14 cellular contexts compared by ENCODE assay signal in the genomic region with DNA sequence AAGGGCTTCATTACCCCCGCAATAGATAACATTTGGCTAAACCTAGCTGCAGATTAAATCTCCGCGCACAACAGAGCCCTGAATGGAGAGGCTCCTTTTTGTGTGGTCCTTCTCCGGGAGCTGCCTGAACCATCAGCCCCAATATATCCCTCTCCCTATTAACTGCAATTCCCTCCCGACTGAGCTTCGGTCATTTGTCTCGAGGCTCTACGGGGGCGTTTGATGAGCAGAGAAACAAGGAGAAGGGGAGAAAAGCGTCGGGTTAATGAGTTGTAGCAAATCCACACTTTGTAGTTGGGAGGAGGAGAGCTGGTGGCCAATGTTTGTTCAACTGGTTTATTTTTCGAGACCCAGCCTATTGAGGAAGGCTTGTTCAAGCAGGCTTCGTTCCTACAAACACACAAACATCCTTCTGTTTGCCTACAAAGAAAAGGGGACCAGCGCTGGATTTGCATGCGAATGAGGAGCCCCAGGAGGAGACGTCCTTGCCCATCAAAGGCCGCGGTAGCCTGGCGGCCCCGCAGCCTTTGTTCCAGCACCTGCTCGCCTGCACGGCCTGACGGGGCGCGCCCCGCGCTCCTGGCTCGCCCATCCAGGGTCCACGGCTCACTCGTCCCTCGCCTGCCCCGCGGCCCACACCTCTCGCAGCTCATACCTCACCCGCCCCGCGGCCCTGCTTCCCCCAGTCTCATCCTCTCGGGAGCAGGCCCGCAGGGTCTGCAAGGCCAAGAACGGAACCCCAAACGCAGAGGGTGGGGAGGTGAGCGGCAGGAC. TPM values are rescaled to one million over a fixed set of nuclear protein-coding genes. Genes with fewer than 3 reads are reported as not detected.
DNase-seq lines count a peak whose midpoint lies in the region; ATAC-seq and TF ChIP-seq lines count a peak whose summit lies in the region.
"Had no signal": no experiment of that assay in that cellular context is flagged by ENCODE, and none has a peak within 500 bp of the region (broad histone marks: within the 10 kb centered on the region; RNA-seq: fewer than 3 reads in every experiment).

No MANE protein-coding gene starts in this region.

- H3K4me3 ChIP-seq in endodermal cell (ENCODE audit: low read length) (no peak overlapping the region), neuronal stem cell (ENCODE audit: low read length in 2 of 2) (no peak overlapping the region)
- H3K4me3 ChIP-seq: hepatocyte, skin epidermis, tibial artery had no signal

- no peak overlapping the region for H4K8ac ChIP-seq in neuronal stem cell (ENCODE audit: low read depth, low read length)

- H2BK120ac ChIP-seq in neuronal stem cell (ENCODE audit: low read depth, low read length) = no peak overlapping the region

- no peak for TF ChIP-seq CTCF in endodermal cell (conservative IDR thresholded peaks at IDR 0.05)

- H2BK5ac ChIP-seq in neuronal stem cell (ENCODE audit: low read length) = peak overlapping the region; percentile 48

- peaks cover 90% of the 10 kb centered on the region for H3K27me3 Mint-ChIP-seq in endodermal cell (ENCODE audit: insufficient read depth)

- H3K4me3 Mint-ChIP-seq in endodermal cell = peak overlapping the region; percentile 27

- peak overlapping the region; percentile 64 for H2AFZ ChIP-seq in neuronal stem cell (ENCODE audit: low read length)
- H2AFZ ChIP-seq: hepatocyte had no signal

- H3K9me3 ChIP-seq in endodermal cell (ENCODE audit: control insufficient read depth, low read length) = no peaks in the 10 kb centered on the region
- peaks cover 4 to 6% of the 10 kb centered on the region in 2 donors for H3K9me3 ChIP-seq in neuronal stem cell (replicated peaks in 1 of 2; ENCODE audit: control insufficient read depth in 2 of 2, insufficient read depth in 1 of 2, low read depth in 1 of 2, low read length in 2 of 2)
- H3K9me3 ChIP-seq: tibial artery had no signal

- no peaks in the 10 kb centered on the region for H3K36me3 Mint-ChIP-seq in endodermal cell (ENCODE audit: low read depth)

- H3K27ac ChIP-seq in endodermal cell (ENCODE audit: low read depth, low read length) = no peak overlapping the region
- no peak overlapping the region for H3K27ac ChIP-seq in neuronal stem cell (replicated peaks; ENCODE audit: low read length)
- H3K27ac ChIP-seq: 22Rv1, hepatocyte, skin epidermis, tibial artery had no signal

- H2AK5ac ChIP-seq in neuronal stem cell (ENCODE audit: low read depth, low read length) = no peak overlapping the region

- H3K18ac ChIP-seq in neuronal stem cell (ENCODE audit: low read length) = peak overlapping the region; percentile 24

- no peaks in the 10 kb centered on the region for H3K79me1 ChIP-seq in neuronal stem cell (ENCODE audit: low read depth, low read length)

- H3K9me3 Mint-ChIP-seq in endodermal cell = no peaks in the 10 kb centered on the region

- ATAC-seq in GM19324 (IDR thresholded peaks at IDR 0.05; ENCODE audit: low FRiP score, unreplicated experiment) = no peak
- no peak for ATAC-seq in HG03097 (IDR thresholded peaks at IDR 0.05; ENCODE audit: low FRiP score, unreplicated experiment)

- peaks cover 90% of the 10 kb centered on the region for H3K27me3 ChIP-seq in endodermal cell (ENCODE audit: control insufficient read depth, insufficient read depth, low read length, poor library complexity, severe bottlenecking)
- H3K27me3 ChIP-seq in neuronal stem cell (ENCODE audit: control insufficient read depth in 3 of 3, insufficient read depth in 3 of 3, low read depth in 1 of 3, low read length in 3 of 3) = peaks cover 31 to 87% (median 74%) of the 10 kb centered on the region in 3 experiments

- WGBS in endodermal cell (ENCODE audit: insufficient coverage in 1 of 2, insufficient read length in 1 of 2), 2 experiments = 2 to 3% methylated on average over 7 to 42 of the region's 42 CpGs
- WGBS in neuronal stem cell (ENCODE audit: extremely low coverage in 2 of 2, insufficient read length in 2 of 2, insufficient replicate concordance in 1 of 2), 2 donors = no CpG with 5 or more reads among the region's 42 CpGs

- H3K4me1 ChIP-seq in endodermal cell (ENCODE audit: control insufficient read depth, insufficient read depth, low read length) (peaks cover 7% of the 10 kb centered on the region), neuronal stem cell (ENCODE audit: control insufficient read depth in 2 of 2, insufficient read depth in 1 of 2, low read depth in 1 of 2, low read length in 2 of 2) (peaks cover 0 to 5% of the 10 kb centered on the region in 2 donors)

- no peak overlapping the region for H3K14ac ChIP-seq in neuronal stem cell (ENCODE audit: low read length)

- peak; percentile 75 for DNase-seq in DMS153 (lab: John Stamatoyannopoulos, UW)
- DNase-seq in DMS153 treated with DMSO at 0.1 percent for 48 hours (lab: John Stamatoyannopoulos, UW; ENCODE audit: unreplicated experiment) = no peak
- peak; percentile 84 for DNase-seq in NCI-H146 treated with DMSO at 0.1 percent for 48 hours (lab: John Stamatoyannopoulos, UW; ENCODE audit: unreplicated experiment)
- DNase-seq in endodermal cell = peak; percentile 87
- DNase-seq in neuronal stem cell (ENCODE audit: low spot score) = no peak
- no peak for DNase-seq in activated effector memory CD4-positive, alpha-beta T cell treated with Interleukin-2 at 50 U/mL for 16 hours
- DNase-seq: NCI-H524, SHP77 treated with DMSO at 0.1 percent for 48 hours, tibial artery had no signal

- H3K4me2 ChIP-seq in neuronal stem cell (ENCODE audit: insufficient read depth, low read length, poor library complexity, severe bottlenecking) = no peak overlapping the region
- H3K4me2 ChIP-seq: hepatocyte had no signal

- H3K4ac ChIP-seq in neuronal stem cell (ENCODE audit: low read length) = no peak overlapping the region

- no peak overlapping the region for H4K91ac ChIP-seq in neuronal stem cell (ENCODE audit: low read depth, low read length, poor library complexity)

- peaks cover 12% of the 10 kb centered on the region for H3K4me1 Mint-ChIP-seq in endodermal cell

- H2BK12ac ChIP-seq in neuronal stem cell (ENCODE audit: low read length) = no peak overlapping the region

- H3K23ac ChIP-seq in neuronal stem cell (ENCODE audit: low read depth, low read length, poor library complexity) = no peak overlapping the region

- H3K36me3 ChIP-seq in endodermal cell (ENCODE audit: control insufficient read depth, insufficient read depth, low read length) (no peaks in the 10 kb centered on the region), neuronal stem cell (replicated peaks in 1 of 2; ENCODE audit: control insufficient read depth in 2 of 2, insufficient read depth in 2 of 2, low read length in 2 of 2) (no peaks in the 10 kb centered on the region)
- H3K36me3 ChIP-seq: tibial artery had no signal

- no peak overlapping the region for H3K27ac Mint-ChIP-seq in endodermal cell

- H3K9ac ChIP-seq in endodermal cell (ENCODE audit: extremely low read depth, low read length, poor library complexity, severe bottlenecking) (no peak overlapping the region), neuronal stem cell (ENCODE audit: low read depth, low read length, poor library complexity) (no peak overlapping the region)

- H2BK15ac ChIP-seq in neuronal stem cell (ENCODE audit: low read length) = peak overlapping the region; percentile 47

RNA-seq across cellular contexts. Expression of a gene that starts 4.7 kb away (rescaled TPM):
- total RNA-seq in endodermal cell = under 1 TPM; 0.29 to 0.59 TPM
- polyA plus RNA-seq in endodermal cell (2013, experiment 1 of 2) = 0.64 TPM
- 0.79 TPM for polyA plus RNA-seq in endodermal cell (2013, experiment 2 of 2)
- polyA plus RNA-seq in neuronal stem cell (2013, experiment 1 of 2) = 0.07 TPM
- 0.06 TPM for polyA plus RNA-seq in neuronal stem cell (2013, experiment 2 of 2)

RNA-seq across cellular contexts. Expression of a gene that starts 54.3 kb away (rescaled TPM):
- total RNA-seq in endodermal cell = 100 to 1,000 TPM; 671 to 739 TPM
- 732 TPM for polyA plus RNA-seq in endodermal cell (2013, experiment 1 of 2)
- 692 TPM for polyA plus RNA-seq in endodermal cell (2013, experiment 2 of 2)
- polyA plus RNA-seq in neuronal stem cell (2013, experiment 1 of 2) = 1,368 TPM
- 1,375 TPM for polyA plus RNA-seq in neuronal stem cell (2013, experiment 2 of 2)

Comparison
In these comparisons a context has a peak if more than half of its experiments do, and no peak if none do; other contexts are left out.
1. DNase-seq: peak in DMS153 (single experiment), NCI-H146 treated with DMSO at 0.1 percent for 48 hours (single experiment) and endodermal cell (single experiment); none in DMS153 treated with DMSO at 0.1 percent for 48 hours (single experiment), neuronal stem cell (single experiment) and activated effector memory CD4-positive, alpha-beta T cell treated with Interleukin-2 at 50 U/mL for 16 hours (single experiment).